ENCODE assay signal across 11 cellular contexts in genomic region chr1:15424146-15424667, GRCh38. TPM values are rescaled to one million over a fixed set of nuclear protein-coding genes. Genes with fewer than 3 reads are reported as not detected.
DNase-seq lines count a peak whose midpoint lies in the region; ATAC-seq and TF ChIP-seq lines count a peak whose summit lies in the region.
"Had no signal": no experiment of that assay in that cellular context is flagged by ENCODE, and none has a peak within 500 bp of the region (broad histone marks: within the 10 kb centered on the region; RNA-seq: fewer than 3 reads in every experiment).

No MANE protein-coding gene starts in this region.

- H3K27ac ChIP-seq in WERI-Rb-1 = no peak overlapping the region
- H3K27ac ChIP-seq: thoracic aorta had no signal

- intact Hi-C loops in left colon (cut with DNase I, micrococcal nuclease) = no loop called here

- H3K4me3 ChIP-seq in BE2C (ENCODE audit: low read depth, low read length) = no peak overlapping the region
- H3K4me3 ChIP-seq in WERI-Rb-1 (ENCODE audit: low read depth, low read length) = no peak overlapping the region
- H3K4me3 ChIP-seq: thoracic aorta had no signal

- H3K9me3 ChIP-seq in BE2C (no peaks in the 10 kb centered on the region), WERI-Rb-1 (ENCODE audit: severe bottlenecking) (peaks cover 5% of the 10 kb centered on the region)
- H3K9me3 ChIP-seq: thoracic aorta had no signal

- H3K36me3 ChIP-seq in BE2C (no peaks in the 10 kb centered on the region), WERI-Rb-1 (peaks cover 77% of the 10 kb centered on the region)

- peak; percentile 76 for ATAC-seq in left colon

- peak; percentile 38 for DNase-seq in BE2C
- DNase-seq in HUDEP-2 (lab: John Stamatoyannopoulos, UW; ENCODE audit: unreplicated experiment in 76 of 76) = peak in 75 of 76 experiments; percentile 24 to 94 (median 79)
- DNase-seq in NCI-H774 (lab: John Stamatoyannopoulos, UW) = peak; percentile 69
- DNase-seq in left colon = peak; percentile 84 to 92
- DNase-seq in activated effector memory CD4-positive, alpha-beta T cell treated with Interleukin-2 at 50 U/mL for 16 hours = no peak
- DNase-seq in WERI-Rb-1 = no peak
- DNase-seq in NCI-H524 treated with DMSO at 0.1 percent for 48 hours (lab: John Stamatoyannopoulos, UW) = no peak
- DNase-seq in 8988T = no peak

- H3K4me1 ChIP-seq in BE2C = no peaks in the 10 kb centered on the region

- TF ChIP-seq CTCF in BE2C (IDR thresholded peaks at IDR 0.05; ENCODE audit: low read depth, low read length) (no peak), WERI-Rb-1 (IDR thresholded peaks at IDR 0.05; ENCODE audit: low read depth, low read length) (no peak)

- H3K27me3 ChIP-seq in BE2C (no peaks in the 10 kb centered on the region), WERI-Rb-1 (ENCODE audit: insufficient read depth, low read depth, severe bottlenecking) (no peaks in the 10 kb centered on the region)

RNA-seq across cellular contexts. Expression of gene CTRC, which starts 14.0 kb away (rescaled TPM):
- not detected for polyA plus RNA-seq in BE2C (2012; ENCODE audit: insufficient read depth, insufficient read length, low read depth)
- total RNA-seq in left colon = 1 to 10 TPM in 1 of 2 donors, not detected in 1; 1.9 TPM
- total RNA-seq: LHCN-M2 had no signal

RNA-seq across cellular contexts. Expression of gene EFHD2, which starts 14.5 kb away (rescaled TPM):
- 8.8 TPM for polyA plus RNA-seq in BE2C (2012; ENCODE audit: insufficient read depth, insufficient read length, low read depth)
- total RNA-seq in left colon = 100 to 1,000 TPM; 164 to 178 TPM

RNA-seq across cellular contexts. Expression of gene CELA2A, which starts 32.3 kb away (rescaled TPM):
- polyA plus RNA-seq in BE2C (2012; ENCODE audit: insufficient read depth, insufficient read length, low read depth) = not detected
- total RNA-seq in left colon = not detected
- total RNA-seq: LHCN-M2; T-helper 2 cell treated with Interferon-gamma antibody and Interleukin-4, amounts not matched to agents 100 ng/mL and 5 ng/mL, for 36 hours; thoracic aorta had no signal

RNA-seq across cellular contexts. Expression of gene CELA2B, which starts 51.7 kb away (rescaled TPM):
- polyA plus RNA-seq in BE2C (2012; ENCODE audit: insufficient read depth, insufficient read length, low read depth) = not detected
- total RNA-seq in left colon = not detected
- total RNA-seq: LHCN-M2; T-helper 2 cell treated with Interferon-gamma antibody and Interleukin-4, amounts not matched to agents 100 ng/mL and 5 ng/mL, for 36 hours; thoracic aorta had no signal

Comparison
In these comparisons a context has a peak if more than half of its experiments do, and no peak if none do; other contexts are left out.
1. DNase-seq: peak in BE2C (single experiment), HUDEP-2 (75 of 76), NCI-H774 (single experiment) and left colon (2 of 2); none in activated effector memory CD4-positive, alpha-beta T cell treated with Interleukin-2 at 50 U/mL for 16 hours (single experiment), WERI-Rb-1 (single experiment), NCI-H524 treated with DMSO at 0.1 percent for 48 hours (single experiment) and 8988T (single experiment).